Comparison of ENCODE assay signal across 13 cellular contexts in genomic region chr22:40265783-40266182, GRCh38.
DNase-seq lines count a peak whose midpoint lies in the region; ATAC-seq and TF ChIP-seq lines count a peak whose summit lies in the region.
"Had no signal": no experiment of that assay in that cellular context is flagged by ENCODE, and none has a peak within 500 bp of the region (broad histone marks: within the 10 kb centered on the region; RNA-seq: fewer than 3 reads in every experiment).

No MANE protein-coding gene starts in this region.

- peaks cover 41% of the 10 kb centered on the region for H3K36me3 ChIP-seq in CD4-positive, alpha-beta memory T cell (ENCODE audit: insufficient read depth, low read length)
- H3K36me3 ChIP-seq in lower lobe of right lung, result peaks cover 59% of the 10 kb centered on the region
- peaks cover 8% of the 10 kb centered on the region for H3K36me3 ChIP-seq in colonic mucosa

- H3K4me1 ChIP-seq in CD4-positive, alpha-beta memory T cell (ENCODE audit: insufficient read depth, low read length), result peaks cover 61% of the 10 kb centered on the region
- peaks cover 15% of the 10 kb centered on the region for H3K4me1 ChIP-seq in lower lobe of right lung
- no peaks in the 10 kb centered on the region for H3K4me1 ChIP-seq in colonic mucosa

- intact Hi-C loops in CD4-positive, alpha-beta memory T cell (cut with micrococcal nuclease), result no loop called here
- intact Hi-C loops in activated B cell treated with CpG ODN at 0.5 μM for 24 hours (cut with micrococcal nuclease) (no loop called here), lower lobe of right lung (cut with DNase I) (no loop called here), colonic mucosa (cut with DNase I) (no loop called here)

- no peak overlapping the region for H3K4me3 ChIP-seq in CD4-positive, alpha-beta memory T cell (ENCODE audit: low read length in 2 of 2)
- H3K4me3 ChIP-seq in GM12865 (ENCODE audit: low read depth, low read length) (no peak overlapping the region), lower lobe of right lung (no peak overlapping the region), colonic mucosa (no peak overlapping the region)
- H3K4me3 ChIP-seq: upper lobe of left lung had no signal

- H3K27ac Mint-ChIP-seq in CD4-positive, alpha-beta memory T cell, result peak overlapping the region in 6 of 7 donors; percentile 10 to 90 (median 68)
- peak overlapping the region; percentile 51 for H3K27ac Mint-ChIP-seq in activated B cell treated with CpG ODN at 0.5 μM for 24 hours

- H3K36me3 Mint-ChIP-seq in CD4-positive, alpha-beta memory T cell, result peaks cover 64 to 66% of the 10 kb centered on the region in 2 donors
- peaks cover 84% of the 10 kb centered on the region for H3K36me3 Mint-ChIP-seq in activated B cell treated with CpG ODN at 0.5 μM for 24 hours (ENCODE audit: low read depth)

- H3K4me3 Mint-ChIP-seq in CD4-positive, alpha-beta memory T cell, result peak overlapping the region in 7 of 8 donors; percentile 1 to 59 (median 41)
- H3K4me3 Mint-ChIP-seq in activated B cell treated with CpG ODN at 0.5 μM for 24 hours, result no peak overlapping the region

- no peaks in the 10 kb centered on the region for H3K27me3 Mint-ChIP-seq in CD4-positive, alpha-beta memory T cell
- no peaks in the 10 kb centered on the region for H3K27me3 Mint-ChIP-seq in activated B cell treated with CpG ODN at 0.5 μM for 24 hours

- no peaks in the 10 kb centered on the region for H3K27me3 ChIP-seq in CD4-positive, alpha-beta memory T cell (ENCODE audit: insufficient read depth, low read length)
- H3K27me3 ChIP-seq in lower lobe of right lung (ENCODE audit: low read depth) (no peaks in the 10 kb centered on the region), colonic mucosa (no peaks in the 10 kb centered on the region)
- H3K27me3 ChIP-seq: upper lobe of left lung had no signal

- TF ChIP-seq CTCF in GM12865 (IDR thresholded peaks at IDR 0.05; ENCODE audit: insufficient read depth, low read depth, low read length, missing control alignments) (no peak), activated B cell treated with CpG ODN at 0.5 μM for 24 hours (IDR thresholded peaks at IDR 0.05) (no peak), lower lobe of right lung (IDR thresholded peaks at IDR 0.05) (no peak), RWPE1 (conservative IDR thresholded peaks at IDR 0.05; ENCODE audit: low read depth) (no peak), colonic mucosa (IDR thresholded peaks at IDR 0.05) (no peak)

- DNase-seq in CD4-positive, alpha-beta memory T cell, result no peak
- DNase-seq in GM12865 (ENCODE audit: low read depth), result peak; percentile 18
- DNase-seq in activated B cell treated with CpG ODN at 0.5 μM for 24 hours, result no peak
- no peak for DNase-seq in lower lobe of right lung
- no peak for DNase-seq in activated effector memory CD4-positive, alpha-beta T cell treated with Interleukin-2 at 50 U/mL for 16 hours
- DNase-seq in RWPE1 (ENCODE audit: low spot score), result no peak
- DNase-seq in colonic mucosa, result no peak
- DNase-seq in effector CD8-positive, alpha-beta T cell (lab: John Stamatoyannopoulos, UW), result no peak
- DNase-seq: head of caudate nucleus, mesendoderm, NCI-H1436 treated with DMSO at 0.1 percent for 48 hours, retina had no signal

- no peaks in the 10 kb centered on the region for H3K9me3 ChIP-seq in CD4-positive, alpha-beta memory T cell (ENCODE audit: control insufficient read depth in 1 of 2, low read length in 2 of 2)
- H3K9me3 ChIP-seq in lower lobe of right lung (no peaks in the 10 kb centered on the region), colonic mucosa (no peaks in the 10 kb centered on the region)
- H3K9me3 ChIP-seq: upper lobe of left lung had no signal

- H3K9me3 Mint-ChIP-seq in CD4-positive, alpha-beta memory T cell, result peaks cover 0 to 2% (median 0%) of the 10 kb centered on the region in 8 donors
- no peaks in the 10 kb centered on the region for H3K9me3 Mint-ChIP-seq in activated B cell treated with CpG ODN at 0.5 μM for 24 hours

- no peak for ATAC-seq in activated B cell treated with CpG ODN at 0.5 μM for 24 hours (ENCODE audit: low read depth)
- ATAC-seq in lower lobe of right lung, result peak; percentile 47 to 70

- POLR2A ChIA-PET in CD4-positive, alpha-beta memory T cell (lab: Charles Lee; ENCODE audit: partially characterized antibody), result interaction anchor here (0.6 kb wide), 1 partner anchor 40 kb away, joined by 4 read pairs; no protein-coding TSS in a partner anchor
- POLR2A ChIA-PET in activated B cell treated with CpG ODN at 0.5 μM for 24 hours (lab: Charles Lee), result interaction anchor here (0.6 kb wide), 1 partner anchor 199 kb away, joined by 3 read pairs; no protein-coding TSS in a partner anchor
- POLR2A ChIA-PET in RWPE1 (lab: Yijun Ruan, JAX; ENCODE audit: low non-redundant PET), result no interaction called here

- no peak overlapping the region for H3K9ac ChIP-seq in colonic mucosa (ENCODE audit: low read depth in 2 of 2, low read length in 2 of 2)

- CTCF ChIA-PET in CD4-positive, alpha-beta memory T cell (lab: Charles Lee; ENCODE audit: partially characterized antibody), result no interaction called here
- CTCF ChIA-PET in activated B cell treated with CpG ODN at 0.5 μM for 24 hours (lab: Charles Lee), result no interaction called here
- CTCF ChIA-PET in RWPE1 (lab: Yijun Ruan, JAX), result no interaction called here

- no peak overlapping the region for H3K27ac ChIP-seq in CD4-positive, alpha-beta memory T cell (ENCODE audit: low read depth, low read length)
- H3K27ac ChIP-seq in lower lobe of right lung, result no peak overlapping the region
- H3K27ac ChIP-seq in RWPE1, result no peak overlapping the region
- H3K27ac ChIP-seq in colonic mucosa, result no peak overlapping the region

- H3K4me1 Mint-ChIP-seq in CD4-positive, alpha-beta memory T cell, result peaks cover 38 to 58% (median 52%) of the 10 kb centered on the region in 4 donors
- peaks cover 11% of the 10 kb centered on the region for H3K4me1 Mint-ChIP-seq in activated B cell treated with CpG ODN at 0.5 μM for 24 hours
